9 cellular contexts compared by ENCODE assay signal in genomic region chr15:62569460-62570404, GRCh38.
A peak's percentile ranks its signal among the peaks of the same experiment; 100 is the strongest.
DNase-seq lines count a peak whose midpoint lies in the region; ATAC-seq and TF ChIP-seq lines count a peak whose summit lies in the region.
"Had no signal": no experiment of that assay in that cellular context is flagged by ENCODE, and none has a peak within 500 bp of the region (broad histone marks: within the 10 kb centered on the region; RNA-seq: fewer than 3 reads in every experiment).

No MANE protein-coding gene starts in this region.

- 56 to 66% (median 60%) methylated on average over 14 of the region's 14 CpGs for whole genome bisulfite sequencing in psoas muscle, 3 donors

- H3K27me3 ChIP-seq in duodenal mucosa (ENCODE audit: control insufficient read depth in 1 of 2, insufficient read depth in 2 of 2, low read length in 2 of 2), result no peaks in the 10 kb centered on the region
- H3K27me3 ChIP-seq in psoas muscle (ENCODE audit: insufficient read depth in 3 of 3, low read length in 2 of 3), result no peaks in the 10 kb centered on the region

- CTCF ChIA-PET in activated CD8-positive, alpha-beta memory T cell treated with anti-CD3 and anti-CD28 coated beads, Interleukin-2, amount 10 ng/mL, durations not matched to agents 7 days and 5 days (lab: Charles Lee), result no interaction called here

- peaks cover 12% of the 10 kb centered on the region for H3K27me3 Mint-ChIP-seq in activated CD8-positive, alpha-beta memory T cell treated with anti-CD3 and anti-CD28 coated beads, Interleukin-2, amount 10 ng/mL, durations not matched to agents 7 days and 5 days

- H3K36me3 ChIP-seq in duodenal mucosa (ENCODE audit: control insufficient read depth in 1 of 2, insufficient read depth in 2 of 2, low read length in 2 of 2), result peaks cover 0 to 2% of the 10 kb centered on the region in 2 donors
- no peaks in the 10 kb centered on the region for H3K36me3 ChIP-seq in psoas muscle (ENCODE audit: insufficient read depth in 1 of 2, low read depth in 1 of 2)

- H3K9ac ChIP-seq in duodenal mucosa (ENCODE audit: low read depth in 1 of 2, low read length in 2 of 2), result no peak overlapping the region

- H3K27ac ChIP-seq in duodenal mucosa (ENCODE audit: low read depth, low read length) (no peak overlapping the region), psoas muscle (peak overlapping the region; percentile 77)
- H3K27ac ChIP-seq: VCaP had no signal

- H3K27ac Mint-ChIP-seq in activated CD8-positive, alpha-beta memory T cell treated with anti-CD3 and anti-CD28 coated beads, Interleukin-2, amount 10 ng/mL, durations not matched to agents 7 days and 5 days, result no peak overlapping the region

- H3K9me3 Mint-ChIP-seq in activated CD8-positive, alpha-beta memory T cell treated with anti-CD3 and anti-CD28 coated beads, Interleukin-2, amount 10 ng/mL, durations not matched to agents 7 days and 5 days (ENCODE audit: low read depth), result no peaks in the 10 kb centered on the region

- no peak overlapping the region for H3K4me3 Mint-ChIP-seq in activated CD8-positive, alpha-beta memory T cell treated with anti-CD3 and anti-CD28 coated beads, Interleukin-2, amount 10 ng/mL, durations not matched to agents 7 days and 5 days

- no peak for TF ChIP-seq CTCF in psoas muscle (IDR thresholded peaks at IDR 0.05)

- no peaks in the 10 kb centered on the region for H3K9me3 ChIP-seq in duodenal mucosa (ENCODE audit: control insufficient read depth in 1 of 2, low read length in 2 of 2)
- H3K9me3 ChIP-seq in psoas muscle, result no peaks in the 10 kb centered on the region

- ATAC-seq in psoas muscle (peak; percentile 68 to 89 (median 82)), GM21367 (IDR thresholded peaks at IDR 0.05; ENCODE audit: unreplicated experiment) (no peak)
- ATAC-seq in activated CD8-positive, alpha-beta memory T cell treated with anti-CD3 and anti-CD28 coated beads, Interleukin-2, amount 10 ng/mL, durations not matched to agents 7 days and 5 days, result no peak

- intact Hi-C loops in psoas muscle (cut with DNase I), result loop anchor here in 1 of 2 donors (2.0 to 5.0 kb wide), 2 partner anchors 33 to 48 kb away; no protein-coding TSS in a partner anchor

- H3K4me1 Mint-ChIP-seq in activated CD8-positive, alpha-beta memory T cell treated with anti-CD3 and anti-CD28 coated beads, Interleukin-2, amount 10 ng/mL, durations not matched to agents 7 days and 5 days, result no peaks in the 10 kb centered on the region

- H3K4me3 ChIP-seq in duodenal mucosa (ENCODE audit: low read depth in 1 of 2, low read length in 2 of 2) (peak overlapping the region; percentile 17 to 25), psoas muscle (no peak overlapping the region)

- no peaks in the 10 kb centered on the region for H3K36me3 Mint-ChIP-seq in activated CD8-positive, alpha-beta memory T cell treated with anti-CD3 and anti-CD28 coated beads, Interleukin-2, amount 10 ng/mL, durations not matched to agents 7 days and 5 days

- H3K4me1 ChIP-seq in duodenal mucosa (ENCODE audit: control insufficient read depth in 1 of 2, insufficient read depth in 2 of 2, low read length in 2 of 2) (peaks cover 38 to 46% of the 10 kb centered on the region in 2 donors), psoas muscle (peaks cover 42% of the 10 kb centered on the region)

- DNase-seq in GM04504 (ENCODE audit: low read depth), result peak; percentile 83
- DNase-seq in NCI-H345 (lab: John Stamatoyannopoulos, UW), result peak; percentile 93
- peak; percentile 65 to 88 for DNase-seq in psoas muscle
- no peak for DNase-seq in activated CD8-positive, alpha-beta memory T cell treated with anti-CD3 and anti-CD28 coated beads, Interleukin-2, amount 10 ng/mL, durations not matched to agents 7 days and 5 days
- DNase-seq in D341Med (ENCODE audit: low spot score), result no peak
- no peak for DNase-seq in stimulated activated CD4-positive, alpha-beta T cell treated with anti-CD3 and anti-CD28 coated beads, Interleukin-2, amount 100 ng/mL, for 24 hours

Comparison
In these comparisons a context has a peak if more than half of its experiments do, and no peak if none do; other contexts are left out.
1. DNase-seq: peak in GM04504 (single experiment), NCI-H345 (single experiment) and psoas muscle (2 of 2); none in activated CD8-positive, alpha-beta memory T cell treated with anti-CD3 and anti-CD28 coated beads, Interleukin-2, amount 10 ng/mL, durations not matched to agents 7 days and 5 days (single experiment), D341Med (single experiment) and stimulated activated CD4-positive, alpha-beta T cell treated with anti-CD3 and anti-CD28 coated beads, Interleukin-2, amount 100 ng/mL, for 24 hours (0 of 2).
2. ATAC-seq: peak in psoas muscle (4 of 4); none in GM21367 (single experiment) and activated CD8-positive, alpha-beta memory T cell treated with anti-CD3 and anti-CD28 coated beads, Interleukin-2, amount 10 ng/mL, durations not matched to agents 7 days and 5 days (single experiment).